Comparison of ENCODE assay signal across 19 cellular contexts in the genomic region with DNA sequence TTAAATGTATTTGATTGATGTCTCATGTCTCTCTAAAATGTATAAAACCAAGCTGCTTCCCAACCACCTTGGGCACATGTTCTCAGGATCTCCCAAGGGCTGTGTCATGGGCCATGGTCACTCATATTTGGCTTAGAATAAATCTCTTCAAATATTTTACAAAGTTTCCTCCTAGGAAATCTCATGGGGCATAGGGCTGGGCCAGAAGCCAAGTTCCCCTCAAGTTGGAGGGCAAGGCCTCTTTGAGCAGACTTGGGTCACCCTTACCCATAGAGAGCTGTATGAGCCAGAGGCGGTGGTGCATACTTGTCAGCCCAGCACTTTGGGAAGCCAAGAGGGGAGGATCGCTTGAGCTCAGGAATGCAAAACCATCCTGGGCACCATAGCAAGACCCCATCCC. TPM values are rescaled to one million over a fixed set of nuclear protein-coding genes. Genes with fewer than 3 reads are reported as not detected.
A peak's percentile ranks its signal among the peaks of the same experiment; 100 is the strongest.
DNase-seq lines count a peak whose midpoint lies in the region; TF ChIP-seq lines count a peak whose summit lies in the region.
"Had no signal": no experiment of that assay in that cellular context is flagged by ENCODE, and none has a peak within 500 bp of the region (broad histone marks: within the 10 kb centered on the region; RNA-seq: fewer than 3 reads in every experiment).

No MANE protein-coding gene starts in this region.

- DNase-seq in ascending aorta (ENCODE audit: low spot score in 2 of 2): peak in 1 of 2 donors; percentile 74
- DNase-seq in sigmoid colon: peak; percentile 40
- DNase-seq in stimulated activated CD4-positive, alpha-beta T cell treated with anti-CD3 and anti-CD28 coated beads, Interleukin-12 subunit alpha, Interleukin-12 subunit beta, amount 100 ng/mL, for 4 hours: no peak
- DNase-seq in hepatic stellate cell (ENCODE audit: low spot score): no peak
- DNase-seq in thyroid gland: no peak
- DNase-seq: GM23248, IMR-90, MV-4-11, NCI-H1105 treated with DMSO at 0.1 percent for 48 hours, NCI-H1694, NCI-H2081 treated with DMSO at 0.1 percent for 48 hours, NCI-H2171 treated with DMSO at 0.1 percent for 48 hours, NCI-H524 treated with DMSO at 0.1 percent for 48 hours, NCI-H82, Peyer's patch, SJCRH30 had no signal

- H3K27ac ChIP-seq in BLaER1 (no peak overlapping the region), ascending aorta (peak overlapping the region; percentile 33 to 98), sigmoid colon (no peak overlapping the region), thyroid gland (no peak overlapping the region)
- H3K27ac ChIP-seq in BLaER1 treated with 17β-estradiol and CSF1 and Interleukin-3, amounts not matched to agents 10 nM and 100 nM: no peak overlapping the region
- H3K27ac ChIP-seq: GM23248, Peyer's patch, SJCRH30 had no signal

- no peaks in the 10 kb centered on the region for H3K27me3 ChIP-seq in BLaER1
- H3K27me3 ChIP-seq in BLaER1 treated with 17β-estradiol and CSF1 and Interleukin-3, amounts not matched to agents 10 nM and 100 nM: no peaks in the 10 kb centered on the region
- no peaks in the 10 kb centered on the region for H3K27me3 ChIP-seq in ascending aorta
- H3K27me3 ChIP-seq in sigmoid colon: no peaks in the 10 kb centered on the region
- no peaks in the 10 kb centered on the region for H3K27me3 ChIP-seq in thyroid gland
- H3K27me3 ChIP-seq: Peyer's patch, SJCRH30 had no signal

- H3K4me3 ChIP-seq in BLaER1 (no peak overlapping the region), ascending aorta (no peak overlapping the region), sigmoid colon (no peak overlapping the region), thyroid gland (replicated peaks in 1 of 3) (no peak overlapping the region)
- no peak overlapping the region for H3K4me3 ChIP-seq in BLaER1 treated with 17β-estradiol and CSF1 and Interleukin-3, amounts not matched to agents 10 nM and 100 nM
- H3K4me3 ChIP-seq: GM23248, HAP-1, Peyer's patch, SJCRH30 had no signal

- TF ChIP-seq POLR2A in sigmoid colon (IDR thresholded peaks at IDR 0.05): no peak
- TF ChIP-seq POLR2A in thyroid gland (IDR thresholded peaks at IDR 0.05): no peak

- WGBS in sigmoid colon, 2 donors: 92 to 95% methylated on average over 2 of the region's 2 CpGs
- WGBS in thyroid gland, 2 donors: 50 to 85% methylated on average over 1 to 2 of the region's 2 CpGs

- intact Hi-C loops in ascending aorta (cut with DNase I): no loop called here
- intact Hi-C loops in sigmoid colon (cut with DNase I): loop anchor here (5.0 kb wide), 1 partner anchor 107 kb away; no protein-coding TSS in a partner anchor
- intact Hi-C loops in thyroid gland (cut with DNase I): loop anchor here (10.0 kb wide), 1 partner anchor 110 kb away; no protein-coding TSS in a partner anchor

- H3K9me3 ChIP-seq in BLaER1: no peaks in the 10 kb centered on the region
- H3K9me3 ChIP-seq in BLaER1 treated with 17β-estradiol and CSF1 and Interleukin-3, amounts not matched to agents 10 nM and 100 nM (replicated peaks in 1 of 11): no peaks in the 10 kb centered on the region
- H3K9me3 ChIP-seq in ascending aorta: no peaks in the 10 kb centered on the region
- H3K9me3 ChIP-seq in sigmoid colon: no peaks in the 10 kb centered on the region
- no peaks in the 10 kb centered on the region for H3K9me3 ChIP-seq in thyroid gland
- H3K9me3 ChIP-seq: HAP-1, Peyer's patch, SJCRH30 had no signal

- H4K20me1 ChIP-seq in BLaER1: peaks cover 21% of the 10 kb centered on the region
- peaks cover 11 to 24% (median 14%) of the 10 kb centered on the region in 11 experiments; a peak in 19 of 22 replicates for H4K20me1 ChIP-seq in BLaER1 treated with 17β-estradiol and CSF1 and Interleukin-3, amounts not matched to agents 10 nM and 100 nM

- H3K9ac ChIP-seq in BLaER1: no peak overlapping the region
- no peak overlapping the region for H3K9ac ChIP-seq in BLaER1 treated with 17β-estradiol and CSF1 and Interleukin-3, amounts not matched to agents 10 nM and 100 nM
- H3K9ac ChIP-seq: GM23248 had no signal

- no peak for TF ChIP-seq EP300 in sigmoid colon (IDR thresholded peaks at IDR 0.05)

- H3K36me3 ChIP-seq in BLaER1 (no peaks in the 10 kb centered on the region), ascending aorta (no peaks in the 10 kb centered on the region), sigmoid colon (no peaks in the 10 kb centered on the region), thyroid gland (no peaks in the 10 kb centered on the region)
- H3K36me3 ChIP-seq in BLaER1 treated with 17β-estradiol and CSF1 and Interleukin-3, amounts not matched to agents 10 nM and 100 nM: peaks cover 0 to 3% (median under 1%) of the 10 kb centered on the region in 11 experiments; a peak in 4 of 22 replicates
- H3K36me3 ChIP-seq: HAP-1, Peyer's patch, SJCRH30 had no signal

- TF ChIP-seq CTCF in ascending aorta (IDR thresholded peaks at IDR 0.05): no peak
- TF ChIP-seq CTCF in sigmoid colon (IDR thresholded peaks at IDR 0.05): no peak
- TF ChIP-seq CTCF in thyroid gland (IDR thresholded peaks at IDR 0.05): no peak

- peaks cover 42% of the 10 kb centered on the region for H3K4me1 ChIP-seq in BLaER1
- peaks cover 17 to 39% (median 34%) of the 10 kb centered on the region in 10 experiments for H3K4me1 ChIP-seq in BLaER1 treated with 17β-estradiol and CSF1 and Interleukin-3, amounts not matched to agents 10 nM and 100 nM
- peaks cover 8 to 13% of the 10 kb centered on the region in 2 donors for H3K4me1 ChIP-seq in ascending aorta
- H3K4me1 ChIP-seq in sigmoid colon: peaks cover 0 to 24% (median 13%) of the 10 kb centered on the region in 4 donors
- H3K4me1 ChIP-seq in thyroid gland: peaks cover 13 to 14% of the 10 kb centered on the region in 2 donors
- H3K4me1 ChIP-seq: SJCRH30 had no signal

- 0 out of 2 replicates have a peak overlapping the region, but pooled peaks have one; percentile 9 for H3K4me2 ChIP-seq in BLaER1
- H3K4me2 ChIP-seq in BLaER1 treated with 17β-estradiol and CSF1 and Interleukin-3, amounts not matched to agents 10 nM and 100 nM: peak overlapping the region in 6 of 11 experiments; percentile 9 to 21 (median 14); a peak in 5 of 22 replicates

RNA-seq across cellular contexts. Expression of a gene that starts 2.3 kb away (rescaled TPM):
- total RNA-seq in ascending aorta (36.6 TPM), sigmoid colon (10 to 100 TPM; 16.6 to 29.6 (median 20.4) TPM), thyroid gland (10 to 100 TPM; 24.3 to 41.9 (median 31.9) TPM)
- 10 to 100 TPM in 1 of 3 donors, 1 to 10 TPM in 2; 8.8 to 12.1 (median 9.0) TPM for polyA plus RNA-seq in sigmoid colon

RNA-seq across cellular contexts. Expression of a gene that starts 12.4 kb away (rescaled TPM):
- total RNA-seq in ascending aorta (106 TPM), sigmoid colon (10 to 100 TPM; 65.0 to 77.3 (median 68.1) TPM), thyroid gland (10 to 100 TPM; 59.4 to 82.8 (median 74.4) TPM)
- polyA plus RNA-seq in sigmoid colon: 100 to 1,000 TPM in 1 of 3 donors, 10 to 100 TPM in 2; 81.1 to 106 (median 99.6) TPM

Comparison
In these comparisons a context has a peak if more than half of its experiments do, and no peak if none do; other contexts are left out.
1. H3K27ac ChIP-seq: peak in ascending aorta (2 of 2); none in BLaER1 (single experiment), BLaER1 treated with 17β-estradiol and CSF1 and Interleukin-3, amounts not matched to agents 10 nM and 100 nM (0 of 11), sigmoid colon (0 of 4) and thyroid gland (0 of 3).